Comparison of ENCODE assay signal across 1 cellular context in genomic region chr2:190726255-190726654, GRCh38.
TF ChIP-seq lines count a peak whose summit lies in the region.

No MANE protein-coding gene starts in this region.

TF ChIP-seq in HCT116, 20 proteins besides CTCF, POLR2A, EP300 and RAD21 (continued from another document):
- TF ChIP-seq POLR2AphosphoS5 (IDR thresholded peaks at IDR 0.05; ENCODE audit: low read depth, low read length) (no peak), CEBPB (IDR thresholded peaks at IDR 0.05; ENCODE audit: low read depth) (no peak), EGR1 (IDR thresholded peaks at IDR 0.05; ENCODE audit: low read depth) (no peak), EZH2 (IDR thresholded peaks at IDR 0.05) (no peak), EZH2phosphoT487 (IDR thresholded peaks at IDR 0.05; ENCODE audit: borderline replicate concordance) (no peak), SRF (IDR thresholded peaks at IDR 0.05; ENCODE audit: low read depth) (no peak), SIN3A (IDR thresholded peaks at IDR 0.05; ENCODE audit: low read depth) (no peak), JUND (IDR thresholded peaks at IDR 0.05) (no peak), CBX3 (IDR thresholded peaks at IDR 0.05; ENCODE audit: low read depth) (no peak), ZNF274 (IDR thresholded peaks at IDR 0.05; ENCODE audit: low read depth, low read length) (no peak), SP1 (IDR thresholded peaks at IDR 0.05; ENCODE audit: low read depth) (no peak), TCF7L2 (IDR thresholded peaks at IDR 0.05; ENCODE audit: borderline replicate concordance, extremely low read depth, insufficient read depth, insufficient read length) (no peak)
- TF ChIP-seq, protein P1, sequence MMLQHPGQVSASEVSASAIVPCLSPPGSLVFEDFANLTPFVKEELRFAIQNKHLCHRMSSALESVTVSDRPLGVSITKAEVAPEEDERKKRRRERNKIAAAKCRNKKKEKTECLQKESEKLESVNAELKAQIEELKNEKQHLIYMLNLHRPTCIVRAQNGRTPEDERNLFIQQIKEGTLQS (IDR thresholded peaks at IDR 0.05) = no peak
- TF ChIP-seq, protein P2, sequence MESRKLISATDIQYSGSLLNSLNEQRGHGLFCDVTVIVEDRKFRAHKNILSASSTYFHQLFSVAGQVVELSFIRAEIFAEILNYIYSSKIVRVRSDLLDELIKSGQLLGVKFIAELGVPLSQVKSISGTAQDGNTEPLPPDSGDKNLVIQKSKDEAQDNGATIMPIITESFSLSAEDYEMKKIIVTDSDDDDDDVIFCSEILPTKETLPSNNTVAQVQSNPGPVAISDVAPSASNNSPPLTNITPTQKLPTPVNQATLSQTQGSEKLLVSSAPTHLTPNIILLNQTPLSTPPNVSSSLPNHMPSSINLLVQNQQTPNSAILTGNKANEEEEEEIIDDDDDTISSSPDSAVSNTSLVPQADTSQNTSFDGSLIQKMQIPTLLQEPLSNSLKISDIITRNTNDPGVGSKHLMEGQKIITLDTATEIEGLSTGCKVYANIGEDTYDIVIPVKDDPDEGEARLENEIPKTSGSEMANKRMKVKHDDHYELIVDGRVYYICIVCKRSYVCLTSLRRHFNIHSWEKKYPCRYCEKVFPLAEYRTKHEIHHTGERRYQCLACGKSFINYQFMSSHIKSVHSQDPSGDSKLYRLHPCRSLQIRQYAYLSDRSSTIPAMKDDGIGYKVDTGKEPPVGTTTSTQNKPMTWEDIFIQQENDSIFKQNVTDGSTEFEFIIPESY (IDR thresholded peaks at IDR 0.05; ENCODE audit: extremely low read depth, insufficient replicate concordance, low read length) = no peak
TF ChIP-seq in HCT116: peak in this region for 0.
